In the genomic region with DNA sequence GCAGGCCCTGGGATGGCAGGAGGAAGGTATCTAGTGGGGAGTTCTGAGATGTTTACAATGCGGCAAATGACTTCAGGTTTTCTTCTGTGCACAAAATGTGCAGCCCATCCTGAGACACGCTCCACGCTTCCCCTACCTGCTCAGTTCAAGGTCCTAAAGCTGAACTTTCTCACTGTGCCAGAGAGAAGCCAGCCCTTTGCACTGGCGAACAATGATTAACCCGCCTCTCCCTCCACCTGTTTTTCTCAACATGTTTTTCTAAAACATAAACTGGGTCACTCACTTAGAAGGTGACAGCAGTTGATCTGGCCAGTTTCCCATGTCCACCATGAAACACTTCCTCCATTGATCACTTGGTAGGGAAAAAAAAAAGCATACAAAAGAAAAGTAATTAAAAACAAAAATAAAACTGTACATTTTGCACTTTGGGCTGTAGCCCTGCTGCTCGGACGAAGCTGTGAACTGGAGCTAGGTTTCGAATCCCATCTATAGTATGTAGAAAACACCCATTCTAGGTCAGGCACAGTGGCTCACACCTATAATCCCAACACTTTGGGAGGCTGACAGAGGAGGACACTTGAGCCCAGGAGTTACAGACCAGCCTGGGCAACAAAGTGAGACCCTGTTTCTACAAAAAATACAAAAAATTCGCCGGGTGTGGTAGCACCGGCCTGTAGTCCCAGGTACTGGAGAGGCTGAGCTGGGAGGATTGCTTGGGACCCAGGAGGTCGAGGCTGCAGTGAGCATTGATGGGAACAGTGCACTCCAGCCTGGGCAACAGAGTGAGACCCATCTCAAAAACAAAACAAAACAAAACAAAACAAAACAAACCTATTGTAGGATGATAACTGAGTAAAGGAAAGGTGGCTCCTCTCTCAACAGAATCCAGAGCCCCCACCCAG, we compare ENCODE assay signal across 16 cellular contexts. TPM values are rescaled to one million over a fixed set of nuclear protein-coding genes. Genes with fewer than 3 reads are reported as not detected.
DNase-seq lines count a peak whose midpoint lies in the region; ATAC-seq, FAIRE-seq and TF ChIP-seq lines count a peak whose summit lies in the region.
"Had no signal": no experiment of that assay in that cellular context is flagged by ENCODE, and none has a peak within 500 bp of the region (broad histone marks: within the 10 kb centered on the region; RNA-seq: fewer than 3 reads in every experiment).

No MANE protein-coding gene starts in this region.

- H3K9me3 ChIP-seq in RWPE2 (ENCODE audit: severe bottlenecking) (no peaks in the 10 kb centered on the region), keratinocyte (ENCODE audit: control insufficient read depth, low read depth, low read length) (no peaks in the 10 kb centered on the region)
- H3K9me3 ChIP-seq: heart right ventricle had no signal

- H3K9me1 ChIP-seq in keratinocyte (ENCODE audit: control insufficient read depth, extremely low read depth, insufficient read depth, low read length) = no peaks in the 10 kb centered on the region

- H3K27me3 ChIP-seq in RWPE2 (ENCODE audit: insufficient read depth, poor library complexity, severe bottlenecking) = no peaks in the 10 kb centered on the region
- no peaks in the 10 kb centered on the region for H3K27me3 ChIP-seq in keratinocyte (ENCODE audit: control insufficient read depth, extremely low read depth, insufficient read depth, low read length)
- H3K27me3 ChIP-seq: heart right ventricle had no signal

- H4K20me1 ChIP-seq in keratinocyte (ENCODE audit: control insufficient read depth, extremely low read depth, insufficient read depth, low read length) = no peaks in the 10 kb centered on the region

- H3K27ac ChIP-seq in C4-2B (peak overlapping the region; percentile 30), RWPE2 (ENCODE audit: poor library complexity, severe bottlenecking) (peak overlapping the region; percentile 24), keratinocyte (ENCODE audit: control insufficient read depth, insufficient read depth, low read length) (no peak overlapping the region)

- FAIRE-seq in keratinocyte (lab: Jason Lieb, UNC) = no peak
- FAIRE-seq: urothelium cell line had no signal

- dilution Hi-C loops in keratinocyte (cut with MboI; ENCODE audit: extremely low pct_ligation_motif_present, low sequenced_read_pairs) = no loop called here

- no peaks in the 10 kb centered on the region for H3K36me3 ChIP-seq in RWPE2 (ENCODE audit: low read depth)
- H3K36me3 ChIP-seq in keratinocyte (ENCODE audit: control insufficient read depth in 2 of 2, extremely low read depth in 1 of 2, insufficient read depth in 2 of 2, low read length in 2 of 2) = no peaks in the 10 kb centered on the region
- H3K36me3 ChIP-seq: heart right ventricle had no signal

- H3K79me2 ChIP-seq in keratinocyte (ENCODE audit: control insufficient read depth, insufficient read depth, low read length) = no peaks in the 10 kb centered on the region

- H3K4me2 ChIP-seq in keratinocyte (ENCODE audit: control insufficient read depth, extremely low read depth, insufficient read depth, low read depth, low read length) = peak overlapping the region; percentile 39

- no peak overlapping the region for H3K9ac ChIP-seq in keratinocyte (ENCODE audit: control insufficient read depth, extremely low read depth, insufficient read depth, low read length)

- H3K4me3 ChIP-seq in RWPE2 (ENCODE audit: severe bottlenecking) (no peak overlapping the region), keratinocyte (ENCODE audit: control insufficient read depth in 2 of 3, extremely low read depth in 1 of 3, insufficient read depth in 2 of 3, low read depth in 1 of 3, low read length in 3 of 3) (peak overlapping the region in 1 of 3 experiments; percentile 8)
- H3K4me3 ChIP-seq: heart right ventricle had no signal

- no peak for TF ChIP-seq CTCF in C4-2B (conservative IDR thresholded peaks at IDR 0.05)
- TF ChIP-seq CTCF in RWPE2 (IDR thresholded peaks at IDR 0.05; ENCODE audit: poor library complexity, severe bottlenecking) = no peak
- no peak for TF ChIP-seq CTCF in keratinocyte (optimal IDR thresholded peaks at IDR 0.05 in 1 of 3, IDR thresholded peaks at IDR 0.05 in 1 of 3, conservative IDR thresholded peaks at IDR 0.05 in 1 of 3; ENCODE audit: extremely low read depth in 1 of 3, insufficient read depth in 2 of 3, low read length in 3 of 3)

- H3K4me1 ChIP-seq in RWPE2 (ENCODE audit: insufficient read depth, poor library complexity, severe bottlenecking) (no peaks in the 10 kb centered on the region), keratinocyte (ENCODE audit: control insufficient read depth, extremely low read depth, insufficient read depth, low read length) (peaks cover 8% of the 10 kb centered on the region)

- H2AFZ ChIP-seq in keratinocyte (ENCODE audit: control insufficient read depth, low read length) = no peak overlapping the region

- ATAC-seq in RWPE2 (ENCODE audit: low read depth) (no peak), GM19023 (IDR thresholded peaks at IDR 0.05; ENCODE audit: unreplicated experiment) (no peak), GM18867 (IDR thresholded peaks at IDR 0.05; ENCODE audit: unreplicated experiment) (no peak)

- no peak for DNase-seq in RWPE2 (ENCODE audit: low spot score)
- DNase-seq in keratinocyte (ENCODE audit: low read depth, low spot score) = no peak
- DNase-seq in renal cortical epithelial cell (ENCODE audit: low read depth) = peak; percentile 86
- no peak for DNase-seq in NCI-H1092 (lab: John Stamatoyannopoulos, UW)
- no peak for DNase-seq in NCI-H526 treated with DMSO at 0.1 percent for 48 hours (lab: John Stamatoyannopoulos, UW)
- DNase-seq: activated CD4-positive, alpha-beta T cell treated with anti-CD3 and anti-CD28 coated beads, Interleukin-2, amount 10 ng/mL, durations not matched to agents 7 days and 5 days; effector memory CD4-positive, alpha-beta T cell; NCI-H1436 treated with DMSO at 0.1 percent for 48 hours; stimulated activated CD8-positive, alpha-beta memory T cell treated with anti-CD3 and anti-CD28 coated beads, Interleukin-4, amount 100 ng/mL, for 48 hours; T-helper 2 cell had no signal

RNA-seq across cellular contexts. Expression of gene G6PC1, which starts 6.1 kb away (rescaled TPM):
- polyA plus RNA-seq in keratinocyte = not detected in 3 replicates
- polyA plus RNA-seq in keratinocyte (2011; ENCODE audit: low read depth) = not detected
- polyA plus RNA-seq in keratinocyte (2011; cell fraction: cytosol; rRNA removed) = not detected in 2 replicates
- not detected in 2 replicates for polyA plus RNA-seq in keratinocyte (2011; cell fraction: nucleus; rRNA removed)
- polyA plus RNA-seq in keratinocyte (2012; ENCODE audit: low replicate concordance) = not detected in 2 replicates
- polyA minus RNA-seq in keratinocyte = not detected in 3 replicates
- not detected for polyA minus RNA-seq in keratinocyte (2011; cell fraction: cytosol; rRNA and poly(A)+ RNA removed)
- not detected in 2 replicates for polyA minus RNA-seq in keratinocyte (2011; cell fraction: nucleus; rRNA and poly(A)+ RNA removed)
- total RNA-seq in renal cortical epithelial cell = not detected in 2 replicates
- total RNA-seq: activated CD4-positive, alpha-beta T cell treated with anti-CD3 and anti-CD28 coated beads, Interleukin-2, amount 10 ng/mL, durations not matched to agents 7 days and 5 days; heart right ventricle; osteocyte had no signal
- polyA plus RNA-seq: heart right ventricle had no signal

RNA-seq across cellular contexts. Expression of gene AOC3, which starts 43.5 kb away (rescaled TPM):
- 0.18 to 0.30 TPM (median 0.22 TPM) in 3 replicates for polyA plus RNA-seq in keratinocyte
- polyA plus RNA-seq in keratinocyte (2011; ENCODE audit: low read depth) = 0.89 TPM
- polyA plus RNA-seq in keratinocyte (2011; cell fraction: cytosol; rRNA removed) = 0.06 and 0.09 TPM in 2 replicates
- polyA plus RNA-seq in keratinocyte (2011; cell fraction: nucleus; rRNA removed) = 2.0 TPM in 2 replicates
- 0.16 and 2.2 TPM in 2 replicates for polyA plus RNA-seq in keratinocyte (2012; ENCODE audit: low replicate concordance)
- 0.13 to 0.58 TPM (median 0.20 TPM) in 3 replicates for polyA minus RNA-seq in keratinocyte
- not detected for polyA minus RNA-seq in keratinocyte (2011; cell fraction: cytosol; rRNA and poly(A)+ RNA removed)
- 0.78 and 0.95 TPM in 2 replicates for polyA minus RNA-seq in keratinocyte (2011; cell fraction: nucleus; rRNA and poly(A)+ RNA removed)
- total RNA-seq in renal cortical epithelial cell = under 0.01 and 0.17 TPM in 2 replicates

RNA-seq across cellular contexts. Expression of gene AOC2, which starts 50.2 kb away (rescaled TPM):
- polyA plus RNA-seq in keratinocyte = 0.73 to 1.5 TPM (median 0.94 TPM) in 3 replicates
- 0.60 TPM for polyA plus RNA-seq in keratinocyte (2011; ENCODE audit: low read depth)
- polyA plus RNA-seq in keratinocyte (2011; cell fraction: cytosol; rRNA removed) = 0.58 and 0.64 TPM in 2 replicates
- polyA plus RNA-seq in keratinocyte (2011; cell fraction: nucleus; rRNA removed) = 6.1 and 6.8 TPM in 2 replicates
- 0.79 and 3.6 TPM in 2 replicates for polyA plus RNA-seq in keratinocyte (2012; ENCODE audit: low replicate concordance)
- polyA minus RNA-seq in keratinocyte = 1.2 to 3.4 TPM (median 1.6 TPM) in 3 replicates
- not detected for polyA minus RNA-seq in keratinocyte (2011; cell fraction: cytosol; rRNA and poly(A)+ RNA removed)
- polyA minus RNA-seq in keratinocyte (2011; cell fraction: nucleus; rRNA and poly(A)+ RNA removed) = 2.4 and 2.5 TPM in 2 replicates
- 0.52 and 0.70 TPM in 2 replicates for total RNA-seq in renal cortical epithelial cell
